In the genomic region with DNA sequence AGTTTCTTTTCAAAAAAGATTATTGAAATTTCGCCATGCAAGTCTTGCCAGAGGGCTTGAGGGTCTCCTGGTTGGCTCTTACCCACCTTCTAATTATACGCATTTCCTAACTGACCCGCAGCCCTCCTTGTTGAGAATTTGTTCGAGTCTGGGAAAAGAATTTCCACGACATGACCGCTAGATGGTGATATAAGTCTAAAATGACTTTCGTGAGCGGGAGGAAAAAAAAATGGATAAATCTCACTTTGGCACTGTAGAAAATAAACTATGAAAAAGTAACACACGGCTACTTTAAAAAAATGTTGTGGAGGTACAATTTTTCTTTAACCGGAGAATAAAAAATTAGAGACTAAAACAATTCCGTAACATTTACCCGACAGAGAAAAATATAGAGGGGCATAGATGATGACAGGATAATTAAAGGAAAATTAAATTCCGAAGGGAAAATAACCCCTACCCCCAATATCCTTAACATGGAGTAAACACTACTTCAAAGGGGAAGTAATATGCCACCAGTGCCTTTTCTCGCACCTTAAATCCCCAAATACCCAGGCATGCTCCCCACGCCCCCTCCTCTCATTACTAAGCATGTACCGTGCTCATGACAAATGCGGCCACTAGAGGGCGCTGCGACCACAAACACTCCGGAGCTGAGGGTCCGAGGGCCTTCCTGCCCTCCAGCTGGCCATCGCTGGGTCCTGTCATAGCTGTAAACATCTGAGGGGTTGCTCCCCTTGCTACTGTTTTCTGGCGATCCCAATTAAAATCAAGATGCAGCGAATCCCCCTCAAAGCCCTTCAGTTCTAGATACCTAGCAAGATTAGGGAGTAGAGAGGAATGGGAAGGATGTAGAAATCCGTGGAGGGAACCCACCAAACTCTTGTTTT, we compare ENCODE assay signal across 1 cellular context.
TF ChIP-seq lines count a peak whose summit lies in the region.

No MANE protein-coding gene starts in this region.

TF ChIP-seq in HepG2, 621 proteins besides CTCF, POLR2A, EP300 and RAD21 (continued from another document):
- TF ChIP-seq, protein P1, sequence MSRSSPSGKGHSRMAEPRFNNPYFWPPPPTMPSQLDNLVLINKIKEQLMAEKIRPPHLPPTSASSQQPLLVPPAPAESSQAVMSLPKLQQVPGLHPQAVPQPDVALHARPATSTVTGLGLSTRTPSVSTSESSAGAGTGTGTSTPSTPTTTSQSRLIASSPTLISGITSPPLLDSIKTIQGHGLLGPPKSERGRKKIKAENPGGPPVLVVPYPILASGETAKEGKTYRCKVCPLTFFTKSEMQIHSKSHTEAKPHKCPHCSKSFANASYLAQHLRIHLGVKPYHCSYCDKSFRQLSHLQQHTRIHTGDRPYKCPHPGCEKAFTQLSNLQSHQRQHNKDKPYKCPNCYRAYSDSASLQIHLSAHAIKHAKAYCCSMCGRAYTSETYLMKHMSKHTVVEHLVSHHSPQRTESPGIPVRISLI (CRISPR knock-in tag; IDR thresholded peaks at IDR 0.05; ENCODE audit: borderline replicate concordance), result peak; percentile 65; the same call in 1 of the 2 replicates
- TF ChIP-seq ZSCAN31 (CRISPR knock-in tag; IDR thresholded peaks at IDR 0.05; ENCODE audit: low read depth) (peak; percentile 77; the same call in 1 of the 2 replicates), ARID2 (CRISPR knock-in tag; IDR thresholded peaks at IDR 0.05; ENCODE audit: borderline replicate concordance) (no peak), XRCC5 (optimal IDR thresholded peaks at IDR 0.05; ENCODE audit: low read length) (peak; percentile 18), SMC3 (IDR thresholded peaks at IDR 0.05; ENCODE audit: low read length) (peak; percentile 47), ZNF572 (CRISPR knock-in tag; IDR thresholded peaks at IDR 0.05) (no peak)
- TF ChIP-seq, protein P2, sequence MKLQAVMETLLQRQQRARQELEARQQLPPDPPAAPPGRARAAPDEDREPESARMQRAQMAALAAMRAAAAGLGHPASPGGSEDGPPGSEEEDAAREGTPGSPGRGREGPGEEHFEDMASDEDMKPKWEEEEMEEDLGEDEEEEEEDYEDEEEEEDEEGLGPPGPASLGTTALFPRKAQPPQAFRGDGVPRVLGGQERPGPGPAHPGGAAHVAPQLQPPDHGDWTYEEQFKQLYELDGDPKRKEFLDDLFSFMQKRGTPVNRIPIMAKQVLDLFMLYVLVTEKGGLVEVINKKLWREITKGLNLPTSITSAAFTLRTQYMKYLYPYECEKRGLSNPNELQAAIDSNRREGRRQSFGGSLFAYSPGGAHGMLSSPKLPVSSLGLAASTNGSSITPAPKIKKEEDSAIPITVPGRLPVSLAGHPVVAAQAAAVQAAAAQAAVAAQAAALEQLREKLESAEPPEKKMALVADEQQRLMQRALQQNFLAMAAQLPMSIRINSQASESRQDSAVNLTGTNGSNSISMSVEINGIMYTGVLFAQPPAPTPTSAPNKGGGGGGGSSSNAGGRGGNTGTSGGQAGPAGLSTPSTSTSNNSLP (IDR thresholded peaks at IDR 0.05; ENCODE audit: low read depth, low read length), result 0 out of 2 replicates have a peak, but pooled peaks have one; percentile 14
- TF ChIP-seq, protein P3, sequence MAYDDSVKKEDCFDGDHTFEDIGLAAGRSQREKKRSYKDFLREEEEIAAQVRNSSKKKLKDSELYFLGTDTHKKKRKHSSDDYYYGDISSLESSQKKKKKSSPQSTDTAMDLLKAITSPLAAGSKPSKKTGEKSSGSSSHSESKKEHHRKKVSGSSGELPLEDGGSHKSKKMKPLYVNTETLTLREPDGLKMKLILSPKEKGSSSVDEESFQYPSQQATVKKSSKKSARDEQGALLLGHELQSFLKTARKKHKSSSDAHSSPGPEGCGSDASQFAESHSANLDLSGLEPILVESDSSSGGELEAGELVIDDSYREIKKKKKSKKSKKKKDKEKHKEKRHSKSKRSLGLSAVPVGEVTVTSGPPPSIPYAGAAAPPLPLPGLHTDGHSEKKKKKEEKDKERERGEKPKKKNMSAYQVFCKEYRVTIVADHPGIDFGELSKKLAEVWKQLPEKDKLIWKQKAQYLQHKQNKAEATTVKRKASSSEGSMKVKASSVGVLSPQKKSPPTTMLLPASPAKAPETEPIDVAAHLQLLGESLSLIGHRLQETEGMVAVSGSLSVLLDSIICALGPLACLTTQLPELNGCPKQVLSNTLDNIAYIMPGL (CRISPR knock-in tag; IDR thresholded peaks at IDR 0.05; ENCODE audit: borderline replicate concordance in 1 of 2, low read depth in 1 of 2), result 0 out of 4 replicates have a peak, but pooled peaks of 1 of the 2 experiments have one; percentile 27
- TF ChIP-seq, protein P4, sequence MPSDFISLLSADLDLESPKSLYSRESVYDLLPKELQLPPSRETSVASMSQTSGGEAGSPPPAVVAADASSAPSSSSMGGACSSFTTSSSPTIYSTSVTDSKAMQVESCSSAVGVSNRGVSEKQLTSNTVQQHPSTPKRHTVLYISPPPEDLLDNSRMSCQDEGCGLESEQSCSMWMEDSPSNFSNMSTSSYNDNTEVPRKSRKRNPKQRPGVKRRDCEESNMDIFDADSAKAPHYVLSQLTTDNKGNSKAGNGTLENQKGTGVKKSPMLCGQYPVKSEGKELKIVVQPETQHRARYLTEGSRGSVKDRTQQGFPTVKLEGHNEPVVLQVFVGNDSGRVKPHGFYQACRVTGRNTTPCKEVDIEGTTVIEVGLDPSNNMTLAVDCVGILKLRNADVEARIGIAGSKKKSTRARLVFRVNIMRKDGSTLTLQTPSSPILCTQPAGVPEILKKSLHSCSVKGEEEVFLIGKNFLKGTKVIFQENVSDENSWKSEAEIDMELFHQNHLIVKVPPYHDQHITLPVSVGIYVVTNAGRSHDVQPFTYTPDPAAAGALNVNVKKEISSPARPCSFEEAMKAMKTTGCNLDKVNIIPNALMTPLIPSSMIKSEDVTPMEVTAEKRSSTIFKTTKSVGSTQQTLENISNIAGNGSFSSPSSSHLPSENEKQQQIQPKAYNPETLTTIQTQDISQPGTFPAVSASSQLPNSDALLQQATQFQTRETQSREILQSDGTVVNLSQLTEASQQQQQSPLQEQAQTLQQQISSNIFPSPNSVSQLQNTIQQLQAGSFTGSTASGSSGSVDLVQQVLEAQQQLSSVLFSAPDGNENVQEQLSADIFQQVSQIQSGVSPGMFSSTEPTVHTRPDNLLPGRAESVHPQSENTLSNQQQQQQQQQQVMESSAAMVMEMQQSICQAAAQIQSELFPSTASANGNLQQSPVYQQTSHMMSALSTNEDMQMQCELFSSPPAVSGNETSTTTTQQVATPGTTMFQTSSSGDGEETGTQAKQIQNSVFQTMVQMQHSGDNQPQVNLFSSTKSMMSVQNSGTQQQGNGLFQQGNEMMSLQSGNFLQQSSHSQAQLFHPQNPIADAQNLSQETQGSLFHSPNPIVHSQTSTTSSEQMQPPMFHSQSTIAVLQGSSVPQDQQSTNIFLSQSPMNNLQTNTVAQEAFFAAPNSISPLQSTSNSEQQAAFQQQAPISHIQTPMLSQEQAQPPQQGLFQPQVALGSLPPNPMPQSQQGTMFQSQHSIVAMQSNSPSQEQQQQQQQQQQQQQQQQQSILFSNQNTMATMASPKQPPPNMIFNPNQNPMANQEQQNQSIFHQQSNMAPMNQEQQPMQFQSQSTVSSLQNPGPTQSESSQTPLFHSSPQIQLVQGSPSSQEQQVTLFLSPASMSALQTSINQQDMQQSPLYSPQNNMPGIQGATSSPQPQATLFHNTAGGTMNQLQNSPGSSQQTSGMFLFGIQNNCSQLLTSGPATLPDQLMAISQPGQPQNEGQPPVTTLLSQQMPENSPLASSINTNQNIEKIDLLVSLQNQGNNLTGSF (CRISPR knock-in tag; IDR thresholded peaks at IDR 0.05), result no peak
- TF ChIP-seq, protein P5, sequence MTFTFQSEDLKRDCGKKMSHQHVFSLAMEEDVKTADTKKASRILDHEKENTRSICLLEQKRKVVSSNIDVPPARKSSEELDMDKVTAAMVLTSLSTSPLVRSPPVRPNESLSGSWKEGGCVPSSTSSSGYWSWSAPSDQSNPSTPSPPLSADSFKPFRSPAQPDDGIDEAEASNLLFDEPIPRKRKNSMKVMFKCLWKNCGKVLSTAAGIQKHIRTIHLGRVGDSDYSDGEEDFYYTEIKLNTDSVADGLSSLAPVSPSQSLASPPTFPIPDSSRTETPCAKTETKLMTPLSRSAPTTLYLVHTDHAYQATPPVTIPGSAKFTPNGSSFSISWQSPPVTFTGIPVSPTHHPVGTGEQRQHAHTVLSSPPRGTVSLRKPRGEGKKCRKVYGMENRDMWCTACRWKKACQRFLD (CRISPR knock-in tag; IDR thresholded peaks at IDR 0.05; ENCODE audit: borderline replicate concordance), result no peak
